In the genomic region with DNA sequence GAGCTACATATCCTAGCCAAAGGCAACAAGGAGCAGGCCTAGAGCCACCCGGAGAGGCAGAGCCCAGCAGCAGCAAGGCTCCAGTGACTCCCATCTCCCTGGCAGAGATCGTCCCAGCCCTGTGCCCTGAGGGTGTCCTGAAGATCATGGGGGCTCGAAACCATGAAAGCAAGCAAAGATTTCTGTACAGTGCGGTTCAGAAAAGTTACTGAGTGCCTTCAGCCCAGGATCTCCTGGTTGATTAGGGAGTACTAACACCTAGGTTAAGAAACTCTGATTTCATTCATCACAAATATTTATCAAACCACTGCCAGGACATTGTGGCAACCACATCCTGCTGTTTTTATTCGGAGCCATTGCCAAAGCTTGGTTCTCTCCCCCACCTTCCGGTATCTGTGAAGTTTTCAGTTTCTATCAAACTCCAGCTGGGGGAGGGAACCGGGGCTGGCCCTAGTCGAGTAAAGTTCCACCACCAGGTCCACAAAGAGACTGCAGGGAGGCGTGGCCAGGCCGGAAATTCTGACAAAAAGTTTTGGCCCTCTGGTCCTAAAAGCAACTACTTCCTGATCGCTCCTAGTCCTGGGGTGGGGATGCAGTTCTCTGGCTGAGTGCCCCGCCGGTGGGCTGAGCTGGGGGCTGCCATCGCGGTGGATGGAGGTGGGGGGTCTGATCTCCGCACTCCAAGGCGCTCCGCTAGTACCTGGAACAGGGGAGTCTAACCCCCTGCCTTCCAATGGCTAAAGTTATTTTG, we compare ENCODE assay signal across 8 cellular contexts. TPM values are rescaled to one million over a fixed set of nuclear protein-coding genes. Genes with fewer than 3 reads are reported as not detected.
DNase-seq lines count a peak whose midpoint lies in the region; ATAC-seq, FAIRE-seq and TF ChIP-seq lines count a peak whose summit lies in the region.

No MANE protein-coding gene starts in this region.

- H3K9me3 ChIP-seq in WERI-Rb-1 (ENCODE audit: severe bottlenecking) = no peaks in the 10 kb centered on the region
- no peaks in the 10 kb centered on the region for H3K9me3 ChIP-seq in spleen

- peaks cover 5 to 18% (median 7%) of the 10 kb centered on the region in 3 donors for H3K27me3 Mint-ChIP-seq in immature natural killer cell (ENCODE audit: low read depth in 3 of 3)

- intact Hi-C loops in spleen (cut with DNase I; ENCODE audit: low total_unique reads) = no loop called here

- no peak for TF ChIP-seq CTCF in WERI-Rb-1 (IDR thresholded peaks at IDR 0.05; ENCODE audit: low read depth, low read length)
- TF ChIP-seq CTCF in bronchial epithelial cell (IDR thresholded peaks at IDR 0.05; ENCODE audit: insufficient read depth, low read length, severe bottlenecking) = peak; percentile 34
- peak in 10 of 11 experiments; percentile 38 to 77 (median 50) for TF ChIP-seq CTCF in spleen (IDR thresholded peaks at IDR 0.05 in 8 of 11, conservative IDR thresholded peaks at IDR 0.05 in 3 of 11)

- H3K27ac Mint-ChIP-seq in immature natural killer cell = peak overlapping the region; percentile 88 to 98 (median 94)

- FAIRE-seq in bronchial epithelial cell (lab: Jason Lieb, UNC) = no peak

- peak overlapping the region; percentile 88 to 95 (median 93) for H3K4me3 Mint-ChIP-seq in immature natural killer cell

- 0 to 2% (median 1%) methylated on average over 15 to 18 of the region's 18 CpGs for WGBS in spleen, 5 donors

- ATAC-seq in GM21723 (IDR thresholded peaks at IDR 0.05; ENCODE audit: unreplicated experiment) = peak; percentile 72

- DNase-seq in GM03348 (ENCODE audit: low spot score) (peak; percentile 94), KBM-7 (peak; percentile 98), WERI-Rb-1 (peak; percentile 45), bronchial epithelial cell (ENCODE audit: low read depth) (peak; percentile 95), immature natural killer cell (peak; percentile 94 to 96 (median 94)), spleen (peak; percentile 97), cortex of kidney (lab: John Stamatoyannopoulos, UW) (no peak)

- H3K4me1 Mint-ChIP-seq in immature natural killer cell = peaks cover 64 to 65% of the 10 kb centered on the region in 2 donors

- H3K4me3 ChIP-seq in WERI-Rb-1 (ENCODE audit: low read depth, low read length) = peak overlapping the region; percentile 66
- peak overlapping the region; percentile 69 for H3K4me3 ChIP-seq in bronchial epithelial cell (ENCODE audit: low read depth, low read length)
- H3K4me3 ChIP-seq in spleen = peak overlapping the region; percentile 65 to 94 (median 84)

- peaks cover 0 to 5% (median 0%) of the 10 kb centered on the region in 3 donors for H3K36me3 Mint-ChIP-seq in immature natural killer cell

- peak; percentile 57 to 83 (median 82) for TF ChIP-seq POLR2A in spleen (IDR thresholded peaks at IDR 0.05)

- in situ Hi-C loops in KBM-7 (cut with MboI; ENCODE audit: low pct_unique_long_range_greater_than_20kb, low sequenced_read_pairs) = no loop called here

- H3K36me3 ChIP-seq in WERI-Rb-1 (no peaks in the 10 kb centered on the region), bronchial epithelial cell (ENCODE audit: control insufficient read depth, insufficient read depth, low read length) (peaks cover 5% of the 10 kb centered on the region), spleen (peaks cover 0 to 29% (median under 1%) of the 10 kb centered on the region in 6 donors)

- peaks cover 0 to 2% (median 0%) of the 10 kb centered on the region in 6 donors for H3K9me3 Mint-ChIP-seq in immature natural killer cell

- H3K27ac ChIP-seq in WERI-Rb-1 (no peak overlapping the region), spleen (peak overlapping the region; percentile 87 to 97 (median 94))

- no peaks in the 10 kb centered on the region for H3K27me3 ChIP-seq in WERI-Rb-1 (ENCODE audit: insufficient read depth, low read depth, severe bottlenecking)
- H3K27me3 ChIP-seq in bronchial epithelial cell (ENCODE audit: control insufficient read depth, insufficient read depth, low read length) = no peaks in the 10 kb centered on the region
- H3K27me3 ChIP-seq in spleen (replicated peaks in 1 of 7) = no peaks in the 10 kb centered on the region

- peaks cover 44 to 72% (median 64%) of the 10 kb centered on the region in 6 donors for H3K4me1 ChIP-seq in spleen

RNA-seq across cellular contexts. Expression of a gene that starts 1.2 kb away (rescaled TPM):
- total RNA-seq in bronchial epithelial cell = 15.0 and 18.6 TPM in 2 replicates
- polyA plus RNA-seq in immature natural killer cell = 10 to 100 TPM in 2 of 3 donors, 1 to 10 TPM in 1; 8.1 to 20.1 (median 12.5) TPM
- total RNA-seq in spleen = 10 to 100 TPM; 26.7 to 49.6 (median 31.9) TPM
- 10 to 100 TPM in 1 of 3 donors, 1 to 10 TPM in 2; 3.1 to 12.5 (median 3.2) TPM for polyA plus RNA-seq in spleen

RNA-seq across cellular contexts. Expression of a gene that starts 40.4 kb away (rescaled TPM):
- 11.3 and 19.1 TPM in 2 replicates for total RNA-seq in bronchial epithelial cell
- 100 to 1,000 TPM in 2 of 3 donors, 10 to 100 TPM in 1; 91.1 to 107 (median 103) TPM for polyA plus RNA-seq in immature natural killer cell
- total RNA-seq in spleen = 10 to 100 TPM; 21.4 to 33.8 (median 30.0) TPM
- polyA plus RNA-seq in spleen = 10 to 100 TPM; 22.2 to 29.8 (median 25.2) TPM

RNA-seq across cellular contexts. Expression of a gene that starts 59.9 kb away (rescaled TPM):
- total RNA-seq in bronchial epithelial cell (not detected in 2 replicates), spleen (10 to 100 TPM in 1 of 7 donors, 1 to 10 TPM in 6; 4.2 to 14.9 (median 7.9) TPM)
- polyA plus RNA-seq in immature natural killer cell (10 to 100 TPM in 1 of 3 donors, 1 to 10 TPM in 1, not detected in 1; 1.2 to 12.8 TPM), spleen (1 to 10 TPM; 1.4 to 5.5 (median 2.2) TPM)
